ENCODE assay signal across 8 cellular contexts in genomic region chr12:55729592-55730446, GRCh38. TPM values are rescaled to one million over a fixed set of nuclear protein-coding genes. Genes with fewer than 3 reads are reported as not detected.
A peak's percentile ranks its signal among the peaks of the same experiment; 100 is the strongest.
DNase-seq lines count a peak whose midpoint lies in the region; ATAC-seq, FAIRE-seq and TF ChIP-seq lines count a peak whose summit lies in the region.

No MANE protein-coding gene starts in this region.

- peak overlapping the region; percentile 88 for H2AFZ ChIP-seq in KMS-11 (ENCODE audit: low read depth)

- peak; percentile 43 for ATAC-seq in GM21737 (IDR thresholded peaks at IDR 0.05; ENCODE audit: unreplicated experiment)

- peak overlapping the region; percentile 87 for H3K4me2 ChIP-seq in KMS-11

- H3K4me3 ChIP-seq in KMS-11 (IDR thresholded peaks at IDR 0.05; ENCODE audit: insufficient read depth, low read depth, low read length) (no peak overlapping the region), Peyer's patch (peak overlapping the region; percentile 89 to 96 (median 94)), transverse colon (peak overlapping the region; percentile 87 to 99 (median 92))

- no peaks in the 10 kb centered on the region for H3K9me3 ChIP-seq in Peyer's patch
- H3K9me3 ChIP-seq in transverse colon: no peaks in the 10 kb centered on the region

- H4K20me1 ChIP-seq in KMS-11 (ENCODE audit: insufficient read depth): no peaks in the 10 kb centered on the region

- H3K36me3 Mint-ChIP-seq in activated naive CD4-positive, alpha-beta T cell treated with anti-CD3 and anti-CD28 coated beads for 36 hours (ENCODE audit: low read depth): no peaks in the 10 kb centered on the region
- peaks cover 8% of the 10 kb centered on the region for H3K36me3 Mint-ChIP-seq in neural crest cell (ENCODE audit: low read depth)

- no peak for FAIRE-seq in frontal cortex (lab: Jason Lieb, UNC)

- CTCF ChIA-PET in activated naive CD4-positive, alpha-beta T cell treated with anti-CD3 and anti-CD28 coated beads for 36 hours (lab: Charles Lee): interaction anchor here (0.5 to 3.1 kb wide), 10 partner anchors 9 to 266 kb away, joined by 3 to 32 read pairs (median 4); partner anchors contain the start of genes BLOC1S1 and RDH5

- TF ChIP-seq POLR2A in Peyer's patch (IDR thresholded peaks at IDR 0.05): no peak
- TF ChIP-seq POLR2A in transverse colon (IDR thresholded peaks at IDR 0.05): peak; percentile 51

- no peaks in the 10 kb centered on the region; the same call in 1 of the 2 replicates for H3K36me3 ChIP-seq in KMS-11 (ENCODE audit: insufficient read depth)
- peaks cover 0 to 21% (median 0%) of the 10 kb centered on the region in 3 donors for H3K36me3 ChIP-seq in Peyer's patch
- no peaks in the 10 kb centered on the region for H3K36me3 ChIP-seq in transverse colon

- intact Hi-C loops in activated naive CD4-positive, alpha-beta T cell treated with anti-CD3 and anti-CD28 coated beads for 36 hours (cut with micrococcal nuclease): loop anchor here (1.0 to 10.0 kb wide), 5 partner anchors 8 to 455 kb away; partner anchors contain the start of genes BLOC1S1, PA2G4, PYM1 and SMARCC2
- intact Hi-C loops in transverse colon (cut with DNase I; ENCODE audit: low total_unique reads): no loop called here

- peak overlapping the region; percentile 90 for H3K4me3 Mint-ChIP-seq in activated naive CD4-positive, alpha-beta T cell treated with anti-CD3 and anti-CD28 coated beads for 36 hours
- H3K4me3 Mint-ChIP-seq in neural crest cell: peak overlapping the region; percentile 91

- H3K9ac ChIP-seq in KMS-11: peak overlapping the region; percentile 80

- TF ChIP-seq CTCF in KMS-11 (conservative IDR thresholded peaks at IDR 0.05; ENCODE audit: low read depth, low read length) (no peak), Peyer's patch (IDR thresholded peaks at IDR 0.05) (no peak), neural crest cell (conservative IDR thresholded peaks at IDR 0.05) (no peak), transverse colon (IDR thresholded peaks at IDR 0.05) (no peak)

- no peak for TF ChIP-seq EP300 in transverse colon (IDR thresholded peaks at IDR 0.05; ENCODE audit: low read depth)

- no peaks in the 10 kb centered on the region for H3K27me3 Mint-ChIP-seq in activated naive CD4-positive, alpha-beta T cell treated with anti-CD3 and anti-CD28 coated beads for 36 hours (ENCODE audit: low read depth)
- H3K27me3 Mint-ChIP-seq in neural crest cell (ENCODE audit: low read depth): no peaks in the 10 kb centered on the region

- H3K9me3 Mint-ChIP-seq in activated naive CD4-positive, alpha-beta T cell treated with anti-CD3 and anti-CD28 coated beads for 36 hours: no peaks in the 10 kb centered on the region
- no peaks in the 10 kb centered on the region for H3K9me3 Mint-ChIP-seq in neural crest cell

- H3K27me3 ChIP-seq in KMS-11 (ENCODE audit: insufficient read depth, low read depth) (no peaks in the 10 kb centered on the region), Peyer's patch (no peaks in the 10 kb centered on the region), transverse colon (no peaks in the 10 kb centered on the region)

- H3K27ac ChIP-seq in KMS-11 (peak overlapping the region; percentile 63), Peyer's patch (peak overlapping the region; percentile 94 to 99 (median 98)), transverse colon (peak overlapping the region; percentile 96 to 99 (median 98))

- H3K4me1 ChIP-seq in KMS-11 (ENCODE audit: low read depth, poor library complexity, severe bottlenecking): peaks cover 20% of the 10 kb centered on the region
- peaks cover 3 to 43% (median 15%) of the 10 kb centered on the region in 4 donors for H3K4me1 ChIP-seq in Peyer's patch
- H3K4me1 ChIP-seq in transverse colon: peaks cover 19 to 51% (median 34%) of the 10 kb centered on the region in 4 donors

- DNase-seq in ELR (ENCODE audit: low read depth) (peak; percentile 96), Peyer's patch (peak; percentile 79 to 93 (median 88)), frontal cortex (ENCODE audit: low spot score in 2 of 2) (peak; percentile 86 to 87), neural crest cell (ENCODE audit: low read depth, low spot score) (peak; percentile 75), transverse colon (peak; percentile 92)
- DNase-seq in activated naive CD4-positive, alpha-beta T cell treated with anti-CD3 and anti-CD28 coated beads for 36 hours: peak; percentile 81

- H3K79me2 ChIP-seq in KMS-11 (ENCODE audit: insufficient read depth, low read depth): peaks cover 13% of the 10 kb centered on the region; the same call in 1 of the 2 replicates

- WGBS in transverse colon (ENCODE audit: low coverage in 1 of 2), 2 donors: 0 to 4% methylated on average over 5 to 25 of the region's 25 CpGs

- H3K27ac Mint-ChIP-seq in activated naive CD4-positive, alpha-beta T cell treated with anti-CD3 and anti-CD28 coated beads for 36 hours: peak overlapping the region; percentile 87
- H3K27ac Mint-ChIP-seq in neural crest cell (ENCODE audit: unreplicated experiment): peak overlapping the region; percentile 94

- in situ Hi-C loops in transverse colon (cut with MboI; ENCODE audit: low pct_ligation_motif_present in 1 of 4, low pct_unique_long_range_greater_than_20kb in 1 of 4, low sequenced_read_pairs in 3 of 4): loop anchor here (5.0 to 10.0 kb wide), 4 partner anchors 85 to 385 kb away; partner anchors contain the start of genes DGKA (in 1 of the 4), ORMDL2 (in 1 of the 4), PYM1 (in 1 of the 4) and RPL41 (in 1 of the 4)

- H3K4me1 Mint-ChIP-seq in activated naive CD4-positive, alpha-beta T cell treated with anti-CD3 and anti-CD28 coated beads for 36 hours (ENCODE audit: low read depth): peaks cover 29% of the 10 kb centered on the region
- peaks cover 37% of the 10 kb centered on the region for H3K4me1 Mint-ChIP-seq in neural crest cell

RNA-seq across cellular contexts. Expression of gene CD63, which starts 1.0 kb away (rescaled TPM):
- total RNA-seq in Peyer's patch: 100 to 1,000 TPM; 139 to 433 (median 351) TPM
- 10 to 100 TPM; 62.3 to 73.6 TPM for total RNA-seq in activated naive CD4-positive, alpha-beta T cell treated with anti-CD3 and anti-CD28 coated beads for 36 hours
- total RNA-seq in frontal cortex: 227 TPM
- 535 and 560 TPM in 2 replicates for total RNA-seq in neural crest cell
- 100 to 1,000 TPM; 427 to 723 (median 581) TPM for total RNA-seq in transverse colon

RNA-seq across cellular contexts. Expression of gene RDH5, which starts 9.6 kb away (rescaled TPM):
- 100 to 1,000 TPM in 1 of 4 donors, 10 to 100 TPM in 3; 47.0 to 113 (median 90.9) TPM for total RNA-seq in Peyer's patch
- 1 to 10 TPM; 2.1 to 2.6 TPM for total RNA-seq in activated naive CD4-positive, alpha-beta T cell treated with anti-CD3 and anti-CD28 coated beads for 36 hours
- total RNA-seq in frontal cortex: 4.5 TPM
- 10.4 and 14.2 TPM in 2 replicates for total RNA-seq in neural crest cell
- total RNA-seq in transverse colon: 10 to 100 TPM; 16.5 to 74.4 (median 58.3) TPM

RNA-seq across cellular contexts. Expression of gene GDF11, which starts 13.1 kb away (rescaled TPM):
- 10 to 100 TPM in 1 of 4 donors, 1 to 10 TPM in 1, under 1 TPM in 2; 0.35 to 14.9 (median 1.1) TPM for total RNA-seq in Peyer's patch
- total RNA-seq in activated naive CD4-positive, alpha-beta T cell treated with anti-CD3 and anti-CD28 coated beads for 36 hours: 1 to 10 TPM; 4.2 TPM
- 6.1 TPM for total RNA-seq in frontal cortex
- 66.6 and 67.0 TPM in 2 replicates for total RNA-seq in neural crest cell
- total RNA-seq in transverse colon: 1 to 10 TPM in 1 of 4 donors, under 1 TPM in 3; 0.37 to 1.7 (median 0.60) TPM

RNA-seq across cellular contexts. Expression of gene BLOC1S1, which starts 14.0 kb away (rescaled TPM):
- total RNA-seq in Peyer's patch (100 to 1,000 TPM in 3 of 4 donors, 10 to 100 TPM in 1; 72.6 to 332 (median 248) TPM), frontal cortex (21.2 TPM), neural crest cell (105 and 111 TPM in 2 replicates), transverse colon (100 to 1,000 TPM; 158 to 494 (median 381) TPM)
- total RNA-seq in activated naive CD4-positive, alpha-beta T cell treated with anti-CD3 and anti-CD28 coated beads for 36 hours: 100 to 1,000 TPM; 118 to 124 TPM

RNA-seq across cellular contexts. Expression of gene ITGA7, which starts 22.1 kb away (rescaled TPM):
- total RNA-seq in Peyer's patch (10 to 100 TPM; 13.1 to 29.0 (median 27.0) TPM), frontal cortex (3.7 TPM), neural crest cell (57.9 and 63.7 TPM in 2 replicates), transverse colon (100 to 1,000 TPM in 1 of 4 donors, 10 to 100 TPM in 3; 14.4 to 125 (median 23.6) TPM)
- total RNA-seq in activated naive CD4-positive, alpha-beta T cell treated with anti-CD3 and anti-CD28 coated beads for 36 hours: 1 to 10 TPM; 3.9 to 4.8 TPM
